In genomic region chr3:187798126-187798525, GRCh38 we compare ENCODE assay signal across 13 cellular contexts.
DNase-seq lines count a peak whose midpoint lies in the region; ATAC-seq lines count a peak whose summit lies in the region.
"Had no signal": no experiment of that assay in that cellular context is flagged by ENCODE, and none has a peak within 500 bp of the region (broad histone marks: within the 10 kb centered on the region; RNA-seq: fewer than 3 reads in every experiment).

No MANE protein-coding gene starts in this region.

- H3K4me1 Mint-ChIP-seq in stimulated activated naive CD8-positive, alpha-beta T cell treated with anti-CD3 and anti-CD28 coated beads, Interleukin-15, Interleukin-2, amounts not matched to agents 100 ng/mL and 50 ng/mL, for 24 hours (ENCODE audit: low read depth) = peaks cover 53% of the 10 kb centered on the region
- H3K4me1 Mint-ChIP-seq in activated naive CD8-positive, alpha-beta T cell (ENCODE audit: low read depth) = peaks cover 50% of the 10 kb centered on the region

- H3K27ac Mint-ChIP-seq in stimulated activated naive CD8-positive, alpha-beta T cell treated with anti-CD3 and anti-CD28 coated beads, Interleukin-15, Interleukin-2, amounts not matched to agents 100 ng/mL and 50 ng/mL, for 24 hours = peak overlapping the region; percentile 89
- H3K27ac Mint-ChIP-seq in activated naive CD8-positive, alpha-beta T cell = peak overlapping the region; percentile 89
- H3K27ac Mint-ChIP-seq: HFFc6 had no signal

- H3K9me3 Mint-ChIP-seq in stimulated activated naive CD8-positive, alpha-beta T cell treated with anti-CD3 and anti-CD28 coated beads, Interleukin-15, Interleukin-2, amounts not matched to agents 100 ng/mL and 50 ng/mL, for 24 hours = peaks cover 7% of the 10 kb centered on the region
- no peaks in the 10 kb centered on the region for H3K9me3 Mint-ChIP-seq in activated naive CD8-positive, alpha-beta T cell (ENCODE audit: low read depth)

- no peaks in the 10 kb centered on the region for H3K27me3 Mint-ChIP-seq in stimulated activated naive CD8-positive, alpha-beta T cell treated with anti-CD3 and anti-CD28 coated beads, Interleukin-15, Interleukin-2, amounts not matched to agents 100 ng/mL and 50 ng/mL, for 24 hours
- no peaks in the 10 kb centered on the region for H3K27me3 Mint-ChIP-seq in activated naive CD8-positive, alpha-beta T cell

- no peaks in the 10 kb centered on the region for H3K36me3 Mint-ChIP-seq in stimulated activated naive CD8-positive, alpha-beta T cell treated with anti-CD3 and anti-CD28 coated beads, Interleukin-15, Interleukin-2, amounts not matched to agents 100 ng/mL and 50 ng/mL, for 24 hours (ENCODE audit: low read depth)
- peaks cover 2% of the 10 kb centered on the region for H3K36me3 Mint-ChIP-seq in activated naive CD8-positive, alpha-beta T cell

- peak overlapping the region; percentile 10 for H3K4me3 Mint-ChIP-seq in stimulated activated naive CD8-positive, alpha-beta T cell treated with anti-CD3 and anti-CD28 coated beads, Interleukin-15, Interleukin-2, amounts not matched to agents 100 ng/mL and 50 ng/mL, for 24 hours
- H3K4me3 Mint-ChIP-seq in activated naive CD8-positive, alpha-beta T cell = peak overlapping the region; percentile 8
- H3K4me3 Mint-ChIP-seq: HFFc6 had no signal

- no peak for DNase-seq in stimulated activated naive CD8-positive, alpha-beta T cell treated with anti-CD3 and anti-CD28 coated beads, Interleukin-15, Interleukin-2, amounts not matched to agents 100 U/mL and 50 U/mL, for 24 hours
- DNase-seq in NCI-H524 treated with DMSO at 0.1 percent for 48 hours (lab: John Stamatoyannopoulos, UW) (peak; percentile 83), HUDEP-2 (lab: John Stamatoyannopoulos, UW; ENCODE audit: unreplicated experiment in 76 of 76) (no peak), NCI-H226 (no peak), NAMALWA (ENCODE audit: low spot score) (no peak), epidermal melanocyte (ENCODE audit: insufficient read length, low spot score) (no peak)
- DNase-seq: heart right ventricle, HFFc6, NCI-H1092, psoas muscle, tibial artery had no signal

- ATAC-seq in stimulated activated naive CD8-positive, alpha-beta T cell treated with anti-CD3 and anti-CD28 coated beads, Interleukin-15, Interleukin-2, amounts not matched to agents 100 U/mL and 50 U/mL, for 24 hours = no peak
- ATAC-seq: heart right ventricle had no signal
